25 cellular contexts compared by ENCODE assay signal in the genomic region with DNA sequence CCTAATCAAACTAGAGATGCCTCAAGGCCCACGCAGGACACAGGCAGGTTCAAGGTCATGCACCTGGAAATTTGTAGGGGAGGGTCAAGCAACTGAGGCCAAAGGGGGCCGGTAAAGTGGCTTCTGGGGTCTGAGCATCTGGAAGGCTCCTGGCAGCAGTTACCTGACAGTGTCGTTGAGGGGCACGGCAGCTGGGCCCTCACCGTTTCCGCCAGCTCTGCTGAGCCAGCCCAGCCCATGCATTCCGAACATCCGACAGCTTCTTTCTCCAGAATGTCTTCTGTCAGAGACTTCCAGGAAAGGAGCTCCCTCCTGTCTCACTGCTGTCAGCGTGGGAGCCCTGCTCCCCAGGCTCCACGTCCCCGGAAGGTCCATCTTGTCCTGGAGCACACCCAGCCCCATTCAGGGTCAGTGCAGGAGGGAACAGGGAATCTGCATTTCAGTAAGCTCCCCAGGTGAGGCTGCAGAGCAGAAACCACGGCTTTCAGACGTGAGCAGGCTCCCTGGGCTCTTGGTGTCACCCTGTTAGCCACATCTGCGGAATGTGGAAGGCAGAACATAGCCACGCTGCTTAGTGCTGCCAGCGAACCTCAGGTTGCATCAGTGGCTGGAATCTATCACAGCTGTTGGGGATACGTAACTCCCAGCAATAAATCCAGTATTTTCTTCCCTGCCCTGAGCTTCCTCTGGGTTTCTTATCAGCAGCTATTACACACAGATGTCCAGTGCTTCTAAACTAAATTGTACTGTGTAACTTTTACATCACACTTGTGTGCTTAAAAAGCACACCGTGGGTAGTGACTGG. TPM values are rescaled to one million over a fixed set of nuclear protein-coding genes. Genes with fewer than 3 reads are reported as not detected.
A peak's percentile ranks its signal among the peaks of the same experiment; 100 is the strongest.
DNase-seq lines count a peak whose midpoint lies in the region; ATAC-seq and TF ChIP-seq lines count a peak whose summit lies in the region.
"Had no signal": no experiment of that assay in that cellular context is flagged by ENCODE, and none has a peak within 500 bp of the region (broad histone marks: within the 10 kb centered on the region; RNA-seq: fewer than 3 reads in every experiment).

No MANE protein-coding gene starts in this region.

- H3K27ac ChIP-seq in heart left ventricle (no peak overlapping the region), left ventricle myocardium inferior (replicated peaks) (no peak overlapping the region), lower lobe of right lung (no peak overlapping the region)
- H3K27ac ChIP-seq: RWPE1, thyroid gland had no signal

- ATAC-seq in heart left ventricle (peak in 3 of 4 donors; percentile 44 to 75 (median 60)), lower lobe of right lung (peak; percentile 11 to 24)
- ATAC-seq: stimulated activated memory B cell treated with anti-CD40 and anti-IgM and Interleukin-4, amounts not matched to agents 10 μg/mL and 1 μg/mL and 100 μg/mL, for 72 hours had no signal

- intact Hi-C loops in heart left ventricle (cut with DNase I) = loop anchor here in 9 of 10 donors (5.0 to 10.0 kb wide), 7 partner anchors 77 to 834 kb away; no protein-coding TSS in a partner anchor
- intact Hi-C loops in left ventricle myocardium inferior (cut with micrococcal nuclease) = no loop called here
- intact Hi-C loops in lower lobe of right lung (cut with DNase I) = loop anchor here (5.0 kb wide), 1 partner anchor 182 kb away; no protein-coding TSS in a partner anchor
- intact Hi-C loops in posterior cingulate gyrus (cut with DNase I) = loop anchor here (10.0 kb wide), 1 partner anchor 334 kb away; no protein-coding TSS in a partner anchor

- DNase-seq in heart left ventricle (no peak), left ventricle myocardium inferior (no peak), fibroblast of gingiva (ENCODE audit: low read depth) (peak; percentile 7), lower lobe of right lung (no peak), NCI-H345 (lab: John Stamatoyannopoulos, UW) (no peak), H7 (no peak), posterior cingulate gyrus (no peak)
- no peak for DNase-seq in activated CD4-positive, CD25-positive, alpha-beta regulatory T cell (lab: John Stamatoyannopoulos, UW)
- DNase-seq: activated CD4-positive, alpha-beta memory T cell treated with anti-CD3 and anti-CD28 coated beads for 36 hours; activated naive CD4-positive, alpha-beta T cell treated with anti-CD3 and anti-CD28 coated beads, Interleukin-2, amount 10 ng/mL, durations not matched to agents 7 days and 5 days; activated T-cell treated with anti-CD3 and anti-CD28 coated beads, Interleukin-2, amount 50 U/mL, for 24 hours; cortex of kidney; H9; head of caudate nucleus; islet precursor cell; KBM-7; mesendoderm; MV-4-11; NCI-H1930; stimulated activated CD4-positive, alpha-beta T cell treated with anti-CD3 and anti-CD28 coated beads, Interleukin-15, amount 100 ng/mL, for 24 hours; thyroid gland had no signal

- H3K4me1 ChIP-seq in heart left ventricle = peaks cover 0 to 4% (median 0%) of the 10 kb centered on the region in 12 donors
- peaks cover 7% of the 10 kb centered on the region for H3K4me1 ChIP-seq in left ventricle myocardium inferior
- no peaks in the 10 kb centered on the region for H3K4me1 ChIP-seq in lower lobe of right lung

- H3K4me3 ChIP-seq in heart left ventricle = no peak overlapping the region
- H3K4me3 ChIP-seq in left ventricle myocardium inferior = no peak overlapping the region
- no peak overlapping the region for H3K4me3 ChIP-seq in lower lobe of right lung
- H3K4me3 ChIP-seq in H7 (ENCODE audit: insufficient read depth, low read depth, low read length) = no peak overlapping the region
- H3K4me3 ChIP-seq: thyroid gland had no signal

- WGBS in heart left ventricle, 4 donors = 61 to 69% (median 63%) methylated on average over 17 to 18 of the region's 18 CpGs

- TF ChIP-seq CTCF in heart left ventricle (IDR thresholded peaks at IDR 0.05) (no peak), left ventricle myocardium inferior (IDR thresholded peaks at IDR 0.05; ENCODE audit: borderline replicate concordance) (no peak), lower lobe of right lung (IDR thresholded peaks at IDR 0.05) (no peak)

- H3K36me3 ChIP-seq in heart left ventricle (peaks cover 0 to 13% (median 9%) of the 10 kb centered on the region in 9 donors), left ventricle myocardium inferior (peaks cover 8% of the 10 kb centered on the region), lower lobe of right lung (peaks cover 8% of the 10 kb centered on the region), H7 (replicated peaks; ENCODE audit: control insufficient read depth, insufficient read depth, low read length) (no peaks in the 10 kb centered on the region)
- H3K36me3 ChIP-seq: thyroid gland had no signal

- no peak for TF ChIP-seq POLR2A in heart left ventricle (IDR thresholded peaks at IDR 0.05)

- peaks cover 0 to 7% (median 0%) of the 10 kb centered on the region in 9 donors for H3K27me3 ChIP-seq in heart left ventricle
- H3K27me3 ChIP-seq in left ventricle myocardium inferior (ENCODE audit: low read depth) = peaks cover 22% of the 10 kb centered on the region
- no peaks in the 10 kb centered on the region for H3K27me3 ChIP-seq in lower lobe of right lung (ENCODE audit: low read depth)
- no peaks in the 10 kb centered on the region for H3K27me3 ChIP-seq in H7 (ENCODE audit: control insufficient read depth, insufficient read depth, low read length)
- H3K27me3 ChIP-seq: thyroid gland had no signal

- no peaks in the 10 kb centered on the region for H3K9me3 ChIP-seq in heart left ventricle
- no peaks in the 10 kb centered on the region for H3K9me3 ChIP-seq in left ventricle myocardium inferior (replicated peaks)
- no peaks in the 10 kb centered on the region for H3K9me3 ChIP-seq in lower lobe of right lung
- H3K9me3 ChIP-seq: thyroid gland had no signal

RNA-seq across cellular contexts. Expression of gene FAM3B, which starts 36.3 kb away (rescaled TPM):
- total RNA-seq in heart left ventricle = under 1 TPM in 1 of 9 donors, not detected in 8; 0.54 TPM
- under 1 TPM in 1 of 2 donors, not detected in 1; 0.10 TPM for polyA plus RNA-seq in heart left ventricle
- not detected for total RNA-seq in left ventricle myocardium inferior
- 4.8 TPM for total RNA-seq in lower lobe of right lung
- 0.31 and 0.55 TPM in 2 replicates for total RNA-seq in H7 (2014; rRNA removed; shearing (Covaris generic))
- total RNA-seq: activated CD4-positive, alpha-beta memory T cell treated with anti-CD3 and anti-CD28 coated beads for 36 hours; NCI-H460 had no signal
- polyA plus RNA-seq: neural cell had no signal
